ENCODE assay signal across 24 cellular contexts in genomic region chr14:95339301-95339865, GRCh38. TPM values are rescaled to one million over a fixed set of nuclear protein-coding genes. Genes with fewer than 3 reads are reported as not detected.
DNase-seq lines count a peak whose midpoint lies in the region; ATAC-seq, FAIRE-seq and TF ChIP-seq lines count a peak whose summit lies in the region.
"Had no signal": no experiment of that assay in that cellular context is flagged by ENCODE, and none has a peak within 500 bp of the region (broad histone marks: within the 10 kb centered on the region; RNA-seq: fewer than 3 reads in every experiment).

No MANE protein-coding gene starts in this region.

- no peaks in the 10 kb centered on the region for H3K27me3 ChIP-seq in colonic mucosa
- H3K27me3 ChIP-seq in left lung, result peaks cover 0 to 12% of the 10 kb centered on the region in 2 donors
- H3K27me3 ChIP-seq in pancreas, result no peaks in the 10 kb centered on the region
- H3K27me3 ChIP-seq: BE2C, sigmoid colon, SJCRH30 had no signal

- H3K27ac ChIP-seq in colonic mucosa, result peak overlapping the region; percentile 75
- no peak overlapping the region for H3K27ac ChIP-seq in left lung
- peak overlapping the region; percentile 82 to 93 (median 89) for H3K27ac ChIP-seq in pancreas
- H3K27ac ChIP-seq: heart left ventricle, sigmoid colon, SJCRH30 had no signal

- H3K4me3 ChIP-seq in LNCaP clone FGC (ENCODE audit: low read depth, low read length) (0 out of 2 replicates have a peak overlapping the region, but pooled peaks have one; percentile 5), colonic mucosa (no peak overlapping the region), left lung (no peak overlapping the region), pancreas (no peak overlapping the region)
- H3K4me3 ChIP-seq: heart left ventricle, sigmoid colon, SJCRH30 had no signal

- no peaks in the 10 kb centered on the region for H3K36me3 ChIP-seq in colonic mucosa
- H3K36me3 ChIP-seq in left lung, result no peaks in the 10 kb centered on the region
- H3K36me3 ChIP-seq in pancreas, result no peaks in the 10 kb centered on the region
- H3K36me3 ChIP-seq: BE2C, heart left ventricle, sigmoid colon, SJCRH30 had no signal

- intact Hi-C loops in colonic mucosa (cut with DNase I) (no loop called here), left lung (cut with DNase I) (no loop called here), pancreas (cut with DNase I) (no loop called here)

- H3K9me3 ChIP-seq in colonic mucosa (no peaks in the 10 kb centered on the region), left lung (no peaks in the 10 kb centered on the region), pancreas (no peaks in the 10 kb centered on the region)
- H3K9me3 ChIP-seq: BE2C, heart left ventricle, sigmoid colon, SJCRH30 had no signal

- FAIRE-seq in pancreas (lab: Jason Lieb, UNC), result no peak

- DNase-seq in LNCaP clone FGC (ENCODE audit: low read depth), result peak; percentile 78
- DNase-seq in colonic mucosa, result peak; percentile 84
- DNase-seq in left lung, result no peak
- DNase-seq in pancreas, result peak in 5 of 6 donors; percentile 68 to 88 (median 80)
- no peak for DNase-seq in activated naive CD4-positive, alpha-beta T cell treated with Interleukin-2 at 50 U/mL for 16 hours
- no peak for DNase-seq in SHP77 treated with DMSO at 0.1 percent for 48 hours (lab: John Stamatoyannopoulos, UW)
- DNase-seq in HuH-7.5 (ENCODE audit: low spot score), result no peak
- DNase-seq: activated CD4-positive, alpha-beta T cell treated with anti-CD3 and anti-CD28 coated beads for 48 hours; BE2C; caudate nucleus; dermis blood vessel endothelial cell; EL; foreskin melanocyte; heart left ventricle; Kasumi-1; NCI-H146; NCI-H2107; NCI-H774; sigmoid colon; SJCRH30; stimulated activated CD4-positive, alpha-beta T cell treated with anti-CD3 and anti-CD28 coated beads, Interleukin-4, amount 100 ng/mL, for 1 hour; T1000; trophoblast cell had no signal

- TF ChIP-seq CTCF in LNCaP clone FGC (IDR thresholded peaks at IDR 0.05; ENCODE audit: control insufficient read depth, extremely low read depth, insufficient read depth), result no peak
- TF ChIP-seq CTCF in colonic mucosa (IDR thresholded peaks at IDR 0.05), result no peak
- TF ChIP-seq CTCF in left lung (IDR thresholded peaks at IDR 0.05), result no peak
- no peak for TF ChIP-seq CTCF in pancreas (IDR thresholded peaks at IDR 0.05)

- peak overlapping the region in 1 of 2 donors; percentile 85 for H3K9ac ChIP-seq in colonic mucosa (ENCODE audit: low read depth in 2 of 2, low read length in 2 of 2)

- WGBS in pancreas, 2 donors, result 12 to 14% methylated on average over 10 of the region's 10 CpGs

- ATAC-seq in left lung (peak; percentile 74), pancreas (peak; percentile 56 to 70 (median 61)), HG03439 (IDR thresholded peaks at IDR 0.05; ENCODE audit: unreplicated experiment) (no peak)

- H3K4me1 ChIP-seq in colonic mucosa (no peaks in the 10 kb centered on the region), left lung (peaks cover 0 to 5% of the 10 kb centered on the region in 2 donors), pancreas (peaks cover 20 to 47% (median 38%) of the 10 kb centered on the region in 3 donors)
- H3K4me1 ChIP-seq: BE2C had no signal

RNA-seq across cellular contexts. Expression of gene CLMN, which starts 19.7 kb away (rescaled TPM):
- total RNA-seq in colonic mucosa (100 to 1,000 TPM; 105 to 131 TPM), left lung (10 to 100 TPM; 20.1 to 30.0 TPM), pancreas (10 to 100 TPM; 50.0 to 78.1 (median 68.2) TPM)
- 10 to 100 TPM; 17.4 to 21.3 TPM for polyA plus RNA-seq in pancreas

Comparison
In these comparisons a context has a peak if more than half of its experiments do, and no peak if none do; other contexts are left out.
1. DNase-seq: peak in LNCaP clone FGC (single experiment), colonic mucosa (single experiment) and pancreas (5 of 6); none in left lung (0 of 2), activated naive CD4-positive, alpha-beta T cell treated with Interleukin-2 at 50 U/mL for 16 hours (single experiment), SHP77 treated with DMSO at 0.1 percent for 48 hours (single experiment) and HuH-7.5 (single experiment).
2. H3K27ac ChIP-seq: peak in colonic mucosa (single experiment) and pancreas (4 of 4); none in left lung (0 of 2).